23 cellular contexts compared by ENCODE assay signal in the genomic region with DNA sequence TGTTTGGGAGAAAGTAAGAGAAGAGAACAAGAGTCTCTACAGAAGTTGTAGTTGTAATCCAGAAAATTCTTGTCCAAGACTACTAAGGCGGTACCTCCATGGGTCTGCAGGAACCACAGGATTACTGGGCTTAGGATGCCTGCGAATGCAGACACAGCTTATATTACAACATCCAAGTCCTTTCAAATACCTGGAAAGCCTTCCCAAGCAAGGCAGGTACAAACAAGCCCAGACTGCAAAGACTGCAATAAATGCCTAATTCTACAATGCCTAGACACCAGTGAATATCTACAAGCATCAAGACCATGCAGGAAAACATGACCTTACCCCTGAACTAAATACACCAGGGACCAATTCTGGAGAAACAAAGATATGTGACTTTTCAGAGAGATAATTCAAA.
"Had no signal": no experiment of that assay in that cellular context is flagged by ENCODE, and none has a peak within 500 bp of the region (broad histone marks: within the 10 kb centered on the region; RNA-seq: fewer than 3 reads in every experiment).

No MANE protein-coding gene starts in this region.

- H3K4me1 Mint-ChIP-seq: natural killer cell; stimulated activated naive B cell treated with anti-CD40 and anti-IgM and Interleukin-4, amounts not matched to agents 10 μg/mL and 1 μg/mL and 100 μg/mL, for 72 hours had no signal

- H3K9me3 ChIP-seq: body of pancreas, esophagus muscularis mucosa, left lung, lower lobe of right lung, neutrophil, transverse colon, uterus had no signal

- H3K27ac ChIP-seq: body of pancreas, esophagus muscularis mucosa, left lung, lower lobe of right lung, neutrophil, transverse colon, uterus had no signal

- ATAC-seq: activated T-cell treated with anti-CD3 and anti-CD28 coated beads, Interleukin-2, amount 50 U/mL, for 72 hours; body of pancreas; left lung; natural killer cell; stimulated activated naive B cell treated with anti-CD40 and anti-IgM and Interleukin-4, amounts not matched to agents 10 μg/mL and 1 μg/mL and 100 μg/mL, for 72 hours had no signal

- H3K9me3 Mint-ChIP-seq: activated T-cell treated with anti-CD3 and anti-CD28 coated beads, Interleukin-2, amount 50 U/mL, for 72 hours; stimulated activated naive B cell treated with anti-CD40 and anti-IgM and Interleukin-4, amounts not matched to agents 10 μg/mL and 1 μg/mL and 100 μg/mL, for 72 hours had no signal

- H3K4me3 Mint-ChIP-seq: activated naive CD8-positive, alpha-beta T cell; activated T-cell treated with anti-CD3 and anti-CD28 coated beads, Interleukin-2, amount 50 U/mL, for 72 hours; natural killer cell; stimulated activated naive B cell treated with anti-CD40 and anti-IgM and Interleukin-4, amounts not matched to agents 10 μg/mL and 1 μg/mL and 100 μg/mL, for 72 hours had no signal

- H3K4me3 ChIP-seq: body of pancreas, esophagus muscularis mucosa, left lung, lower lobe of right lung, smooth muscle cell, transverse colon, uterus had no signal

- H3K36me3 ChIP-seq: esophagus muscularis mucosa, left lung, lower lobe of right lung, neutrophil, transverse colon, uterus had no signal

- H3K36me3 Mint-ChIP-seq: activated naive CD8-positive, alpha-beta T cell; natural killer cell; stimulated activated naive B cell treated with anti-CD40 and anti-IgM and Interleukin-4, amounts not matched to agents 10 μg/mL and 1 μg/mL and 100 μg/mL, for 72 hours had no signal

- H3K27ac Mint-ChIP-seq: activated naive CD8-positive, alpha-beta T cell; activated T-cell treated with anti-CD3 and anti-CD28 coated beads, Interleukin-2, amount 50 U/mL, for 72 hours; natural killer cell; stimulated activated naive B cell treated with anti-CD40 and anti-IgM and Interleukin-4, amounts not matched to agents 10 μg/mL and 1 μg/mL and 100 μg/mL, for 72 hours had no signal

- DNase-seq: activated CD4-positive, alpha-beta T cell treated with anti-CD3 and anti-CD28 coated beads for 4 hours; activated CD4-positive, alpha-beta T cell treated with anti-CD3 and anti-CD28 coated beads, Interleukin-2, amount 50 U/mL, for 4 hours; activated CD4-positive, CD25-positive, alpha-beta regulatory T cell; activated naive CD4-positive, alpha-beta T cell; activated T-cell treated with anti-CD3 and anti-CD28 coated beads for 4 hours; activated T-cell treated with anti-CD3 and anti-CD28 coated beads, Interleukin-2, amount 50 U/mL, for 72 hours; aorta; body of pancreas; central memory CD4-positive, alpha-beta T cell; foreskin melanocyte; left lung; lower lobe of right lung; mesendoderm; natural killer cell; stimulated activated CD4-positive, alpha-beta T cell treated with anti-CD3 and anti-CD28 coated beads, Interleukin-15, amount 100 ng/mL, for 24 hours; stimulated activated CD4-positive, alpha-beta T cell treated with anti-CD3 and anti-CD28 coated beads, Interleukin-2, amount 100 ng/mL, for 24 hours; stimulated activated naive B cell treated with anti-CD40 and anti-IgM and Interleukin-4, amounts not matched to agents 10 μg/mL and 1 μg/mL and 100 μg/mL, for 72 hours; transverse colon; uterus had no signal

- H3K4me1 ChIP-seq: esophagus muscularis mucosa, left lung, lower lobe of right lung, transverse colon, uterus had no signal

- H3K27me3 ChIP-seq: body of pancreas, esophagus muscularis mucosa, left lung, neutrophil, transverse colon, uterus had no signal

- H3K27me3 Mint-ChIP-seq: stimulated activated naive B cell treated with anti-CD40 and anti-IgM and Interleukin-4, amounts not matched to agents 10 μg/mL and 1 μg/mL and 100 μg/mL, for 72 hours had no signal
